ENCODE assay signal across 8 cellular contexts in genomic region chr1:41811978-41812852, GRCh38.
DNase-seq lines count a peak whose midpoint lies in the region; ATAC-seq, FAIRE-seq and TF ChIP-seq lines count a peak whose summit lies in the region.

No MANE protein-coding gene starts in this region.

- no peaks in the 10 kb centered on the region for H3K27me3 ChIP-seq in esophagus squamous epithelium

- intact Hi-C loops in esophagus squamous epithelium (cut with DNase I) (loop anchor here (5.0 kb wide), 1 partner anchor 240 kb away; no protein-coding TSS in a partner anchor), natural killer cell (cut with micrococcal nuclease) (loop anchor here (2.0 to 5.0 kb wide), 4 partner anchors 105 to 360 kb away; partner anchors contain the start of gene HIVEP3)

- H3K4me1 Mint-ChIP-seq in activated CD8-positive, alpha-beta memory T cell treated with anti-CD3 and anti-CD28 coated beads, Interleukin-2, amount 10 ng/mL, durations not matched to agents 7 days and 5 days: peaks cover 35% of the 10 kb centered on the region
- peaks cover 55 to 57% of the 10 kb centered on the region in 2 donors for H3K4me1 Mint-ChIP-seq in natural killer cell

- H3K27me3 Mint-ChIP-seq in activated CD8-positive, alpha-beta memory T cell treated with anti-CD3 and anti-CD28 coated beads, Interleukin-2, amount 10 ng/mL, durations not matched to agents 7 days and 5 days: no peaks in the 10 kb centered on the region
- H3K27me3 Mint-ChIP-seq in natural killer cell (ENCODE audit: low read depth in 2 of 2): no peaks in the 10 kb centered on the region

- WGBS in esophagus squamous epithelium, 2 donors: 58 to 64% methylated on average over 6 to 7 of the region's 7 CpGs

- ATAC-seq in activated CD8-positive, alpha-beta memory T cell treated with anti-CD3 and anti-CD28 coated beads, Interleukin-2, amount 10 ng/mL, durations not matched to agents 7 days and 5 days: peak; percentile 66
- ATAC-seq in natural killer cell (peak; percentile 54 to 69 (median 59)), GM18858 (IDR thresholded peaks at IDR 0.05; ENCODE audit: unreplicated experiment) (no peak), GM18867 (IDR thresholded peaks at IDR 0.05; ENCODE audit: unreplicated experiment) (no peak)

- H3K36me3 ChIP-seq in esophagus squamous epithelium: no peaks in the 10 kb centered on the region

- H3K9me3 ChIP-seq in esophagus squamous epithelium: no peaks in the 10 kb centered on the region

- H3K36me3 Mint-ChIP-seq in activated CD8-positive, alpha-beta memory T cell treated with anti-CD3 and anti-CD28 coated beads, Interleukin-2, amount 10 ng/mL, durations not matched to agents 7 days and 5 days: no peaks in the 10 kb centered on the region
- H3K36me3 Mint-ChIP-seq in natural killer cell: no peaks in the 10 kb centered on the region

- peak overlapping the region; percentile 30 for H3K27ac Mint-ChIP-seq in activated CD8-positive, alpha-beta memory T cell treated with anti-CD3 and anti-CD28 coated beads, Interleukin-2, amount 10 ng/mL, durations not matched to agents 7 days and 5 days
- peak overlapping the region in 1 of 2 donors; percentile 68 for H3K27ac Mint-ChIP-seq in natural killer cell

- FAIRE-seq in HTR-8/SVneo (lab: Jason Lieb, UNC): no peak

- DNase-seq in COLO829 (ENCODE audit: low spot score) (peak; percentile 71), HTR-8/SVneo (ENCODE audit: insufficient read length, low spot score) (peak; percentile 63), NCI-H82 (lab: John Stamatoyannopoulos, UW) (peak; percentile 88), esophagus squamous epithelium (lab: John Stamatoyannopoulos, UW) (no peak), natural killer cell (no peak)
- peak; percentile 80 for DNase-seq in activated CD8-positive, alpha-beta memory T cell treated with anti-CD3 and anti-CD28 coated beads, Interleukin-2, amount 10 ng/mL, durations not matched to agents 7 days and 5 days

- no peaks in the 10 kb centered on the region for H3K9me3 Mint-ChIP-seq in activated CD8-positive, alpha-beta memory T cell treated with anti-CD3 and anti-CD28 coated beads, Interleukin-2, amount 10 ng/mL, durations not matched to agents 7 days and 5 days (ENCODE audit: low read depth)
- no peaks in the 10 kb centered on the region for H3K9me3 Mint-ChIP-seq in natural killer cell

- no peak overlapping the region for H3K27ac ChIP-seq in esophagus squamous epithelium

- H3K4me3 ChIP-seq in esophagus squamous epithelium: no peak overlapping the region

- TF ChIP-seq CTCF in esophagus squamous epithelium (IDR thresholded peaks at IDR 0.05) (peak in 5 of 6 experiments; percentile 31 to 74 (median 50)), natural killer cell (IDR thresholded peaks at IDR 0.05) (peak; percentile 68)

- no peak for TF ChIP-seq POLR2A in esophagus squamous epithelium (IDR thresholded peaks at IDR 0.05)

- peaks cover 0 to 20% (median 0%) of the 10 kb centered on the region in 3 donors for H3K4me1 ChIP-seq in esophagus squamous epithelium

- no peak overlapping the region for H3K4me3 Mint-ChIP-seq in activated CD8-positive, alpha-beta memory T cell treated with anti-CD3 and anti-CD28 coated beads, Interleukin-2, amount 10 ng/mL, durations not matched to agents 7 days and 5 days
- peak overlapping the region; percentile 8 for H3K4me3 Mint-ChIP-seq in natural killer cell

- CTCF ChIA-PET in activated CD8-positive, alpha-beta memory T cell treated with anti-CD3 and anti-CD28 coated beads, Interleukin-2, amount 10 ng/mL, durations not matched to agents 7 days and 5 days (lab: Charles Lee): interaction anchor here (0.6 to 6.3 kb wide), 43 partner anchors 8 to 362 kb away, joined by 3 to 65 read pairs (median 4); no protein-coding TSS in a partner anchor

Comparison
In these comparisons a context has a peak if more than half of its experiments do, and no peak if none do; other contexts are left out.
1. DNase-seq: peak in COLO829 (single experiment), HTR-8/SVneo (single experiment), NCI-H82 (single experiment) and activated CD8-positive, alpha-beta memory T cell treated with anti-CD3 and anti-CD28 coated beads, Interleukin-2, amount 10 ng/mL, durations not matched to agents 7 days and 5 days (single experiment); none in esophagus squamous epithelium (single experiment) and natural killer cell (single experiment).
2. ATAC-seq: peak in activated CD8-positive, alpha-beta memory T cell treated with anti-CD3 and anti-CD28 coated beads, Interleukin-2, amount 10 ng/mL, durations not matched to agents 7 days and 5 days (single experiment) and natural killer cell (3 of 3); none in GM18858 (single experiment) and GM18867 (single experiment).